In genomic region chr3:153670577-153670976, GRCh38 we compare ENCODE assay signal across 27 cellular contexts.
"Had no signal": no experiment of that assay in that cellular context is flagged by ENCODE, and none has a peak within 500 bp of the region (broad histone marks: within the 10 kb centered on the region; RNA-seq: fewer than 3 reads in every experiment).

No MANE protein-coding gene starts in this region.

- H3K27ac Mint-ChIP-seq: activated CD4-positive, alpha-beta memory T cell treated with anti-CD3 and anti-CD28 coated beads for 36 hours; activated naive CD4-positive, alpha-beta T cell treated with anti-CD3 and anti-CD28 coated beads for 36 hours; activated naive CD8-positive, alpha-beta T cell treated with anti-CD3 and anti-CD28 coated beads for 36 hours; activated T-helper 1 cell treated with anti-CD3 and anti-CD28 coated beads, Interleukin-12 subunit alpha, Interleukin-12 subunit beta, Interleukin-2, Interleukin-4 antibody, amounts not matched to agents 30 ng/mL and 10 ng/mL and 1 ng/mL, durations not matched to agents 14 hours and 24 hours and 36 hours; progenitor cell of endocrine pancreas; stimulated activated naive B cell treated with anti-CD40 and anti-IgM and Interleukin-4, amounts not matched to agents 10 μg/mL and 1 μg/mL and 100 μg/mL, for 72 hours had no signal

- ATAC-seq: activated CD4-positive, CD25-positive, alpha-beta regulatory T cell treated with anti-CD3 and anti-CD28 coated beads, Interleukin-2, amount 50 U/mL, for 24 hours; naive thymus-derived CD4-positive, alpha-beta T cell; sciatic nerve; stimulated activated naive B cell treated with anti-CD40 and anti-IgM and Interleukin-4, amounts not matched to agents 10 μg/mL and 1 μg/mL and 100 μg/mL, for 72 hours; upper lobe of right lung had no signal

- H3K27me3 Mint-ChIP-seq: activated CD4-positive, alpha-beta memory T cell treated with anti-CD3 and anti-CD28 coated beads for 36 hours had no signal

- H3K36me3 Mint-ChIP-seq: activated CD4-positive, alpha-beta memory T cell treated with anti-CD3 and anti-CD28 coated beads for 36 hours; activated naive CD8-positive, alpha-beta T cell treated with anti-CD3 and anti-CD28 coated beads for 36 hours; stimulated activated naive B cell treated with anti-CD40 and anti-IgM and Interleukin-4, amounts not matched to agents 10 μg/mL and 1 μg/mL and 100 μg/mL, for 72 hours had no signal

- H3K9me3 Mint-ChIP-seq: activated CD4-positive, alpha-beta memory T cell treated with anti-CD3 and anti-CD28 coated beads for 36 hours; activated naive CD4-positive, alpha-beta T cell treated with anti-CD3 and anti-CD28 coated beads for 36 hours; activated naive CD8-positive, alpha-beta T cell treated with anti-CD3 and anti-CD28 coated beads for 36 hours; stimulated activated naive B cell treated with anti-CD40 and anti-IgM and Interleukin-4, amounts not matched to agents 10 μg/mL and 1 μg/mL and 100 μg/mL, for 72 hours had no signal

- H3K27me3 ChIP-seq: brain microvascular endothelial cell, ovary, stomach, suprapubic skin, tibial artery, upper lobe of right lung had no signal

- H3K9me3 ChIP-seq: left ventricle myocardium inferior, ovary, stomach, suprapubic skin, tibial artery, upper lobe of right lung had no signal

- H3K4me3 ChIP-seq: left ventricle myocardium inferior, lung, ovary, stomach, suprapubic skin, tibial artery, upper lobe of right lung had no signal

- H3K4me3 Mint-ChIP-seq: activated CD4-positive, alpha-beta memory T cell treated with anti-CD3 and anti-CD28 coated beads for 36 hours; activated naive CD4-positive, alpha-beta T cell treated with anti-CD3 and anti-CD28 coated beads for 36 hours; activated naive CD8-positive, alpha-beta T cell treated with anti-CD3 and anti-CD28 coated beads for 36 hours; activated T-helper 1 cell treated with anti-CD3 and anti-CD28 coated beads, Interleukin-12 subunit alpha, Interleukin-12 subunit beta, Interleukin-2, Interleukin-4 antibody, amounts not matched to agents 30 ng/mL and 10 ng/mL and 1 ng/mL, durations not matched to agents 14 hours and 24 hours and 36 hours; naive thymus-derived CD4-positive, alpha-beta T cell; stimulated activated naive B cell treated with anti-CD40 and anti-IgM and Interleukin-4, amounts not matched to agents 10 μg/mL and 1 μg/mL and 100 μg/mL, for 72 hours had no signal

- H3K36me3 ChIP-seq: brain microvascular endothelial cell, left ventricle myocardium inferior, ovary, stomach, suprapubic skin, tibial artery, upper lobe of right lung, WERI-Rb-1 had no signal

- H3K4me1 Mint-ChIP-seq: stimulated activated naive B cell treated with anti-CD40 and anti-IgM and Interleukin-4, amounts not matched to agents 10 μg/mL and 1 μg/mL and 100 μg/mL, for 72 hours had no signal

- H3K4me1 ChIP-seq: left ventricle myocardium inferior, stomach, suprapubic skin, tibial artery, upper lobe of right lung had no signal

- DNase-seq: activated CD4-positive, alpha-beta memory T cell treated with anti-CD3 and anti-CD28 coated beads for 36 hours; activated CD4-positive, alpha-beta T cell treated with anti-CD3 and anti-CD28 coated beads for 48 hours; activated CD8-positive, alpha-beta memory T cell treated with anti-CD3 and anti-CD28 coated beads, Interleukin-2, amount 50 U/mL, for 4 hours; activated effector memory CD4-positive, alpha-beta T cell treated with anti-CD3 and anti-CD28 coated beads, Interleukin-2, amount 50 U/mL, for 16 hours; activated naive CD4-positive, alpha-beta T cell treated with anti-CD3 and anti-CD28 coated beads for 36 hours; activated naive CD8-positive, alpha-beta T cell treated with anti-CD3 and anti-CD28 coated beads for 36 hours; activated T-cell treated with anti-CD3 and anti-CD28 coated beads, Interleukin-2, amount 50 U/mL, for 1 hour; amniotic stem cell; brain microvascular endothelial cell; caudate nucleus; cortex of kidney; left ventricle myocardium inferior; naive thymus-derived CD4-positive, alpha-beta T cell; ovary; small intestine; stimulated activated CD4-positive, alpha-beta T cell treated with anti-CD3 and anti-CD28 coated beads, Interleukin-1b, Interleukin-23, amount 100 ng/mL, for 48 hours; stimulated activated naive B cell treated with anti-CD40 and anti-IgM and Interleukin-4, amounts not matched to agents 10 μg/mL and 1 μg/mL and 100 μg/mL, for 72 hours; stomach; tibial artery; upper lobe of right lung; WERI-Rb-1 had no signal
